1 cellular context compared by ENCODE assay signal in genomic region chr1:80349218-80349617, GRCh38.
TF ChIP-seq lines count a peak whose summit lies in the region.

No MANE protein-coding gene starts in this region.

TF ChIP-seq in H1, 55 proteins besides CTCF, POLR2A, EP300 and RAD21:
- TF ChIP-seq, protein P1, sequence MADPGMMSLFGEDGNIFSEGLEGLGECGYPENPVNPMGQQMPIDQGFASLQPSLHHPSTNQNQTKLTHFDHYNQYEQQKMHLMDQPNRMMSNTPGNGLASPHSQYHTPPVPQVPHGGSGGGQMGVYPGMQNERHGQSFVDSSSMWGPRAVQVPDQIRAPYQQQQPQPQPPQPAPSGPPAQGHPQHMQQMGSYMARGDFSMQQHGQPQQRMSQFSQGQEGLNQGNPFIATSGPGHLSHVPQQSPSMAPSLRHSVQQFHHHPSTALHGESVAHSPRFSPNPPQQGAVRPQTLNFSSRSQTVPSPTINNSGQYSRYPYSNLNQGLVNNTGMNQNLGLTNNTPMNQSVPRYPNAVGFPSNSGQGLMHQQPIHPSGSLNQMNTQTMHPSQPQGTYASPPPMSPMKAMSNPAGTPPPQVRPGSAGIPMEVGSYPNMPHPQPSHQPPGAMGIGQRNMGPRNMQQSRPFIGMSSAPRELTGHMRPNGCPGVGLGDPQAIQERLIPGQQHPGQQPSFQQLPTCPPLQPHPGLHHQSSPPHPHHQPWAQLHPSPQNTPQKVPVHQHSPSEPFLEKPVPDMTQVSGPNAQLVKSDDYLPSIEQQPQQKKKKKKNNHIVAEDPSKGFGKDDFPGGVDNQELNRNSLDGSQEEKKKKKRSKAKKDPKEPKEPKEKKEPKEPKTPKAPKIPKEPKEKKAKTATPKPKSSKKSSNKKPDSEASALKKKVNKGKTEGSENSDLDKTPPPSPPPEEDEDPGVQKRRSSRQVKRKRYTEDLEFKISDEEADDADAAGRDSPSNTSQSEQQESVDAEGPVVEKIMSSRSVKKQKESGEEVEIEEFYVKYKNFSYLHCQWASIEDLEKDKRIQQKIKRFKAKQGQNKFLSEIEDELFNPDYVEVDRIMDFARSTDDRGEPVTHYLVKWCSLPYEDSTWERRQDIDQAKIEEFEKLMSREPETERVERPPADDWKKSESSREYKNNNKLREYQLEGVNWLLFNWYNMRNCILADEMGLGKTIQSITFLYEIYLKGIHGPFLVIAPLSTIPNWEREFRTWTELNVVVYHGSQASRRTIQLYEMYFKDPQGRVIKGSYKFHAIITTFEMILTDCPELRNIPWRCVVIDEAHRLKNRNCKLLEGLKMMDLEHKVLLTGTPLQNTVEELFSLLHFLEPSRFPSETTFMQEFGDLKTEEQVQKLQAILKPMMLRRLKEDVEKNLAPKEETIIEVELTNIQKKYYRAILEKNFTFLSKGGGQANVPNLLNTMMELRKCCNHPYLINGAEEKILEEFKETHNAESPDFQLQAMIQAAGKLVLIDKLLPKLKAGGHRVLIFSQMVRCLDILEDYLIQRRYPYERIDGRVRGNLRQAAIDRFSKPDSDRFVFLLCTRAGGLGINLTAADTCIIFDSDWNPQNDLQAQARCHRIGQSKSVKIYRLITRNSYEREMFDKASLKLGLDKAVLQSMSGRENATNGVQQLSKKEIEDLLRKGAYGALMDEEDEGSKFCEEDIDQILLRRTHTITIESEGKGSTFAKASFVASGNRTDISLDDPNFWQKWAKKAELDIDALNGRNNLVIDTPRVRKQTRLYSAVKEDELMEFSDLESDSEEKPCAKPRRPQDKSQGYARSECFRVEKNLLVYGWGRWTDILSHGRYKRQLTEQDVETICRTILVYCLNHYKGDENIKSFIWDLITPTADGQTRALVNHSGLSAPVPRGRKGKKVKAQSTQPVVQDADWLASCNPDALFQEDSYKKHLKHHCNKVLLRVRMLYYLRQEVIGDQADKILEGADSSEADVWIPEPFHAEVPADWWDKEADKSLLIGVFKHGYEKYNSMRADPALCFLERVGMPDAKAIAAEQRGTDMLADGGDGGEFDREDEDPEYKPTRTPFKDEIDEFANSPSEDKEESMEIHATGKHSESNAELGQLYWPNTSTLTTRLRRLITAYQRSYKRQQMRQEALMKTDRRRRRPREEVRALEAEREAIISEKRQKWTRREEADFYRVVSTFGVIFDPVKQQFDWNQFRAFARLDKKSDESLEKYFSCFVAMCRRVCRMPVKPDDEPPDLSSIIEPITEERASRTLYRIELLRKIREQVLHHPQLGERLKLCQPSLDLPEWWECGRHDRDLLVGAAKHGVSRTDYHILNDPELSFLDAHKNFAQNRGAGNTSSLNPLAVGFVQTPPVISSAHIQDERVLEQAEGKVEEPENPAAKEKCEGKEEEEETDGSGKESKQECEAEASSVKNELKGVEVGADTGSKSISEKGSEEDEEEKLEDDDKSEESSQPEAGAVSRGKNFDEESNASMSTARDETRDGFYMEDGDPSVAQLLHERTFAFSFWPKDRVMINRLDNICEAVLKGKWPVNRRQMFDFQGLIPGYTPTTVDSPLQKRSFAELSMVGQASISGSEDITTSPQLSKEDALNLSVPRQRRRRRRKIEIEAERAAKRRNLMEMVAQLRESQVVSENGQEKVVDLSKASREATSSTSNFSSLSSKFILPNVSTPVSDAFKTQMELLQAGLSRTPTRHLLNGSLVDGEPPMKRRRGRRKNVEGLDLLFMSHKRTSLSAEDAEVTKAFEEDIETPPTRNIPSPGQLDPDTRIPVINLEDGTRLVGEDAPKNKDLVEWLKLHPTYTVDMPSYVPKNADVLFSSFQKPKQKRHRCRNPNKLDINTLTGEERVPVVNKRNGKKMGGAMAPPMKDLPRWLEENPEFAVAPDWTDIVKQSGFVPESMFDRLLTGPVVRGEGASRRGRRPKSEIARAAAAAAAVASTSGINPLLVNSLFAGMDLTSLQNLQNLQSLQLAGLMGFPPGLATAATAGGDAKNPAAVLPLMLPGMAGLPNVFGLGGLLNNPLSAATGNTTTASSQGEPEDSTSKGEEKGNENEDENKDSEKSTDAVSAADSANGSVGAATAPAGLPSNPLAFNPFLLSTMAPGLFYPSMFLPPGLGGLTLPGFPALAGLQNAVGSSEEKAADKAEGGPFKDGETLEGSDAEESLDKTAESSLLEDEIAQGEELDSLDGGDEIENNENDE (IDR thresholded peaks at IDR 0.05; ENCODE audit: insufficient replicate concordance, low read length) = no peak
- no peak for TF ChIP-seq RNF2 (IDR thresholded peaks at IDR 0.05; ENCODE audit: borderline replicate concordance, low read depth, low read length, missing control alignments, poor library complexity, severe bottlenecking)
- TF ChIP-seq SUZ12 (IDR thresholded peaks at IDR 0.05; ENCODE audit: low read length) = no peak
- no peak for TF ChIP-seq NRF1 (IDR thresholded peaks at IDR 0.05; ENCODE audit: low read depth, low read length)
- TF ChIP-seq SP1 (IDR thresholded peaks at IDR 0.05; ENCODE audit: low read depth, low read length) = no peak
- no peak for TF ChIP-seq CBX5 (IDR thresholded peaks at IDR 0.05; ENCODE audit: low read depth, low read length)
- TF ChIP-seq TBP (IDR thresholded peaks at IDR 0.05; ENCODE audit: low read depth, low read length) = no peak
- TF ChIP-seq EGR1 (IDR thresholded peaks at IDR 0.05; ENCODE audit: borderline replicate concordance, low read depth, low read length) = no peak
- TF ChIP-seq, protein P2, sequence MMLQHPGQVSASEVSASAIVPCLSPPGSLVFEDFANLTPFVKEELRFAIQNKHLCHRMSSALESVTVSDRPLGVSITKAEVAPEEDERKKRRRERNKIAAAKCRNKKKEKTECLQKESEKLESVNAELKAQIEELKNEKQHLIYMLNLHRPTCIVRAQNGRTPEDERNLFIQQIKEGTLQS (IDR thresholded peaks at IDR 0.05; ENCODE audit: insufficient read depth, low read depth, low read length) = no peak
- TF ChIP-seq CEBPB (IDR thresholded peaks at IDR 0.05; ENCODE audit: low read depth, low read length) = no peak
- no peak for TF ChIP-seq HDAC6 (IDR thresholded peaks at IDR 0.05; ENCODE audit: low read depth, low read length)
- TF ChIP-seq JUN (IDR thresholded peaks at IDR 0.05; ENCODE audit: low read depth, low read length) = no peak
- no peak for TF ChIP-seq ATF2 (IDR thresholded peaks at IDR 0.05; ENCODE audit: low read length)
- no peak for TF ChIP-seq SP4 (IDR thresholded peaks at IDR 0.05; ENCODE audit: low read length)
TF ChIP-seq in H1: peak in this region for 0.
